21 cellular contexts compared by ENCODE assay signal in the genomic region with DNA sequence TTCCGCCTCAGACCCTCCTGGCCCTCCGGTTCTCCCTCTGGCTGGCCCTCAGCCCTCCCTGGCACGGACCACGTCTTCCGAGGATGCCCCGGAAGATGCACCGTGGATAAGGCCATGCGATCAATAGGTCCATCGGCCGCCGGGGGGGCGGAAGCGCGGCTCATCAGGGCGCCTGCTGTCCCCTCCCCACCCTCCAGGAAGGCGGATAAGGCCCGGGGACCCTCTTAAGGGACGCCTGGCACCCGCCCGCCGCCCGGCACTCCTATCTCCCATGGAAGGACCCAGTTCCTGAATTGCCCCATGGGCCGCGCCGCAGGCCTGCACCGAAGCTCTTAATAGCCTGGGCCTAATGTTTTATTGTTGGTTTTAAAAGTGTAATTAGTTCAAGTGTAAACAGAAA. TPM values are rescaled to one million over a fixed set of nuclear protein-coding genes. Genes with fewer than 3 reads are reported as not detected.
DNase-seq lines count a peak whose midpoint lies in the region; ATAC-seq lines count a peak whose summit lies in the region.
"Had no signal": no experiment of that assay in that cellular context is flagged by ENCODE, and none has a peak within 500 bp of the region (broad histone marks: within the 10 kb centered on the region; RNA-seq: fewer than 3 reads in every experiment).

No MANE protein-coding gene starts in this region.

- H3K4me3 ChIP-seq in H7 (ENCODE audit: insufficient read depth, low read depth, low read length) (no peak overlapping the region), trophoblast cell (ENCODE audit: low read depth, low read length) (peak overlapping the region; percentile 25), mesenchymal stem cell (ENCODE audit: insufficient read depth in 1 of 2, low read depth in 1 of 2, low read length in 2 of 2) (no peak overlapping the region)
- H3K4me3 ChIP-seq: BLaER1 treated with 17β-estradiol and CSF1 and Interleukin-3, amounts not matched to agents 10 nM and 100 nM; GM12878; GM23248 had no signal

- no peak overlapping the region for H3K4me2 ChIP-seq in trophoblast cell (ENCODE audit: low read length)
- H3K4me2 ChIP-seq in mesenchymal stem cell (ENCODE audit: low read length, poor library complexity, severe bottlenecking), result no peak overlapping the region

- H2BK120ac ChIP-seq in trophoblast cell (ENCODE audit: insufficient read depth, low read length, poor library complexity), result no peak overlapping the region
- H2BK120ac ChIP-seq in mesenchymal stem cell (ENCODE audit: low read depth, low read length), result no peak overlapping the region

- H2AFZ ChIP-seq in trophoblast cell (ENCODE audit: insufficient read depth, low read length, poor library complexity) (no peak overlapping the region), mesenchymal stem cell (ENCODE audit: low read depth, low read length) (no peak overlapping the region)
- H2AFZ ChIP-seq: GM23248 had no signal

- no peak overlapping the region for H2BK15ac ChIP-seq in mesenchymal stem cell (ENCODE audit: low read depth, poor library complexity, severe bottlenecking)

- no peaks in the 10 kb centered on the region for H3K36me3 ChIP-seq in H7 (replicated peaks; ENCODE audit: control insufficient read depth, insufficient read depth, low read length)
- H3K36me3 ChIP-seq in trophoblast cell (ENCODE audit: control insufficient read depth in 1 of 2, insufficient read depth in 2 of 2, low read length in 2 of 2), result no peaks in the 10 kb centered on the region
- H3K36me3 ChIP-seq in mesenchymal stem cell (ENCODE audit: control insufficient read depth in 1 of 2, insufficient read depth in 2 of 2, low read depth in 1 of 2, low read length in 2 of 2), result no peaks in the 10 kb centered on the region
- H3K36me3 ChIP-seq: BE2C; BLaER1 treated with 17β-estradiol and CSF1 and Interleukin-3, amounts not matched to agents 10 nM and 100 nM had no signal

- H2BK12ac ChIP-seq in trophoblast cell (ENCODE audit: low read length) (no peak overlapping the region), mesenchymal stem cell (ENCODE audit: low read length in 2 of 2) (no peak overlapping the region)

- H3K14ac ChIP-seq in trophoblast cell (ENCODE audit: low read length) (no peak overlapping the region), mesenchymal stem cell (ENCODE audit: low read length in 2 of 2) (no peak overlapping the region)

- no peak overlapping the region for H2BK5ac ChIP-seq in trophoblast cell (ENCODE audit: low read depth, low read length, poor library complexity)
- H2BK5ac ChIP-seq in mesenchymal stem cell (ENCODE audit: low read depth, low read length, poor library complexity, severe bottlenecking), result no peak overlapping the region

- H3K4ac ChIP-seq in trophoblast cell (ENCODE audit: low read depth, low read length) (no peak overlapping the region), mesenchymal stem cell (ENCODE audit: low read depth in 1 of 2, low read length in 2 of 2) (no peak overlapping the region)

- H3K4me1 ChIP-seq in trophoblast cell (ENCODE audit: control insufficient read depth in 1 of 2, insufficient read depth in 2 of 2, low read length in 2 of 2), result no peaks in the 10 kb centered on the region
- H3K4me1 ChIP-seq in mesenchymal stem cell (ENCODE audit: control insufficient read depth, insufficient read depth, low read depth, low read length), result no peaks in the 10 kb centered on the region
- H3K4me1 ChIP-seq: BE2C had no signal

- H4K12ac ChIP-seq in trophoblast cell (ENCODE audit: low read depth, low read length), result no peak overlapping the region

- no peaks in the 10 kb centered on the region for H3K79me2 ChIP-seq in trophoblast cell (ENCODE audit: control insufficient read depth, insufficient read depth, low read length, poor library complexity)

- peaks cover 7% of the 10 kb centered on the region for H3K27me3 ChIP-seq in H7 (ENCODE audit: control insufficient read depth, insufficient read depth, low read length)
- peaks cover 3% of the 10 kb centered on the region for H3K27me3 ChIP-seq in trophoblast cell (ENCODE audit: insufficient read depth, low read length)
- peaks cover 19 to 38% of the 10 kb centered on the region in 2 experiments for H3K27me3 ChIP-seq in mesenchymal stem cell (ENCODE audit: control insufficient read depth in 1 of 2, insufficient read depth in 1 of 2, low read length in 2 of 2)

- H3K27ac ChIP-seq in trophoblast cell (ENCODE audit: low read depth, low read length) (no peak overlapping the region), mesenchymal stem cell (ENCODE audit: low read length, poor library complexity, severe bottlenecking) (no peak overlapping the region)
- H3K27ac ChIP-seq: 22Rv1; BLaER1 treated with 17β-estradiol and CSF1 and Interleukin-3, amounts not matched to agents 10 nM and 100 nM; GM23248 had no signal

- H3K9ac ChIP-seq in trophoblast cell (ENCODE audit: low read length), result no peak overlapping the region
- H3K9ac ChIP-seq in mesenchymal stem cell (ENCODE audit: low read length), result no peak overlapping the region
- H3K9ac ChIP-seq: BLaER1 treated with 17β-estradiol and CSF1 and Interleukin-3, amounts not matched to agents 10 nM and 100 nM; GM23248 had no signal

- H3K79me1 ChIP-seq in trophoblast cell (ENCODE audit: low read length), result no peaks in the 10 kb centered on the region
- H3K79me1 ChIP-seq in mesenchymal stem cell (replicated peaks; ENCODE audit: low read length, poor library complexity, severe bottlenecking), result no peaks in the 10 kb centered on the region

- H4K91ac ChIP-seq in trophoblast cell (ENCODE audit: low read depth, low read length) (no peak overlapping the region), mesenchymal stem cell (ENCODE audit: low read length) (no peak overlapping the region)

- no CpG with 5 or more reads among the region's 26 CpGs for WGBS in trophoblast cell (ENCODE audit: extremely low coverage, insufficient coverage, insufficient read length)
- WGBS in mesenchymal stem cell, result 88% methylated on average over 26 of the region's 26 CpGs

- H4K8ac ChIP-seq in trophoblast cell (ENCODE audit: low read depth, low read length) (no peak overlapping the region), mesenchymal stem cell (ENCODE audit: low read length) (no peak overlapping the region)

- peak; percentile 27 for DNase-seq in Right ventricle myocardium inferior (ENCODE audit: missing footprints)
- no peak for DNase-seq in cardiac septum (ENCODE audit: low spot score)
- peak; percentile 32 for DNase-seq in H7
- DNase-seq in trophoblast cell, result no peak
- DNase-seq in mesenchymal stem cell, result no peak
- no peak for DNase-seq in DMS 273 (lab: John Stamatoyannopoulos, UW; ENCODE audit: unreplicated experiment)
- DNase-seq: AML-193; BE2C; CD4-positive, alpha-beta T cell; CD8-positive, alpha-beta memory T cell; DMS153; DND-41; GM23248; HCEC 1CT had no signal

- H3K23ac ChIP-seq in trophoblast cell (ENCODE audit: low read length) (no peak overlapping the region), mesenchymal stem cell (ENCODE audit: low read length in 2 of 2) (no peak overlapping the region)

- no peak overlapping the region for H2AK5ac ChIP-seq in trophoblast cell (ENCODE audit: low read length)
- no peak overlapping the region for H2AK5ac ChIP-seq in mesenchymal stem cell (ENCODE audit: low read length, severe bottlenecking)

- H3K18ac ChIP-seq in trophoblast cell (ENCODE audit: low read length) (no peak overlapping the region), mesenchymal stem cell (ENCODE audit: low read depth in 1 of 2, low read length in 2 of 2) (no peak overlapping the region)

- H3K9me3 ChIP-seq in trophoblast cell (ENCODE audit: insufficient read depth, low read depth, low read length), result peaks cover 16% of the 10 kb centered on the region
- peaks cover 11% of the 10 kb centered on the region for H3K9me3 ChIP-seq in mesenchymal stem cell (ENCODE audit: control insufficient read depth, low read length)

- intact Hi-C loops in Right ventricle myocardium inferior (cut with DNase I) (no loop called here), cardiac septum (cut with DNase I) (no loop called here)

- no peak for ATAC-seq in Right ventricle myocardium inferior
- ATAC-seq in GM21576 (IDR thresholded peaks at IDR 0.05; ENCODE audit: unreplicated experiment), result no peak
- ATAC-seq: GM12878 had no signal

RNA-seq across cellular contexts. Expression of a gene that starts 46.2 kb away (rescaled TPM):
- total RNA-seq in Right ventricle myocardium inferior (25.3 TPM), cardiac septum (27.7 TPM)
- 277 and 293 TPM in 2 replicates for total RNA-seq in H7 (2014; rRNA removed; shearing (Covaris generic))
- polyA plus RNA-seq in trophoblast cell (2013), result 148 and 149 TPM in 2 replicates
- polyA plus RNA-seq in mesenchymal stem cell (2013, experiment 1 of 2), result 108 TPM
- 111 TPM for polyA plus RNA-seq in mesenchymal stem cell (2013, experiment 2 of 2)

RNA-seq across cellular contexts. Expression of a gene that starts 54.7 kb away (rescaled TPM):
- total RNA-seq in Right ventricle myocardium inferior, result not detected
- total RNA-seq in cardiac septum, result not detected
- total RNA-seq in H7 (2014; rRNA removed; shearing (Covaris generic)), result not detected in 2 replicates
- not detected in 2 replicates for polyA plus RNA-seq in trophoblast cell (2013)
- not detected for polyA plus RNA-seq in mesenchymal stem cell (2013, experiment 1 of 2)
- not detected for polyA plus RNA-seq in mesenchymal stem cell (2013, experiment 2 of 2)
- total RNA-seq: CD4-positive, alpha-beta T cell; CD8-positive, alpha-beta memory T cell; GM12878; GM23248; H4 had no signal
- polyA plus RNA-seq: AG04450; CD14-positive monocyte; CD8-positive, alpha-beta memory T cell; GM12878; GM23248 had no signal

Comparison
In these comparisons a context has a peak if more than half of its experiments do, and no peak if none do; other contexts are left out.
1. DNase-seq: peak in Right ventricle myocardium inferior (single experiment) and H7 (single experiment); none in cardiac septum (single experiment), trophoblast cell (0 of 2), mesenchymal stem cell (single experiment) and DMS 273 (single experiment).